In the genomic region with DNA sequence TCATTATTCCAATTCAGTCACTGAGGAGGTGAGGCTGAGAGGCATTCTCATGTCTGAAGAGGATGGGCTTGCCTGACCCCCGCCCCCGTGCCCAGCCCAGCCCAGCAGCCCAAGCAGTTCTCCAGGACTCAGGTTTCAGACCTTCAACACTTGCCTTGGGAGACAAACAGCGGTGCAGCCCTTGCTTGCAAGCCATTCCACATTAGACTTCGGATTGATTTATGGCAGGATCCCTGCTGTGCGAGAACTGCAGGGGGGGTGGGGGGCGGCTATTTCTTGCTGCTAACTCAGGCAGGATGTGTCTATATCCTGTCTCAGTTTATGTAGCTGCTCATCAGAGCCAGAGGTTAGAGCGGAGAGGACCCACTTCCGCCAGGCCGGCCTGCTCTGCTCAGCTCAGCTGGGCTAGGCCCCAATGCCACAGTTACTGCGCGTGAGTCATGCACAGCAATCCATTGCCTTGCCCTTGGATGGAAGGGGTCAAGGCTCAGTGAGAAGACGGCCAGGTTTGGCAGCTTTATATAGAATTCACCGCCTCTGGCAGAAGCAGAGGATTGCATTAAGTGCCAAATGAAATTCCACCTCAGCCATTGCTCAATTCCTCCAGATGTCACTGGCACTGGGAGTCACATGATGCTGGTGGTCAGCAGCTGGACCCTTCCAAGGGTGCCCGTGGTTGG, we compare ENCODE assay signal across 8 cellular contexts.
A peak's percentile ranks its signal among the peaks of the same experiment; 100 is the strongest.
DNase-seq lines count a peak whose midpoint lies in the region; ATAC-seq lines count a peak whose summit lies in the region.

No MANE protein-coding gene starts in this region.

- peaks cover 82% of the 10 kb centered on the region for H3K4me1 Mint-ChIP-seq in dendritic cell treated with granulocyte-macrophage colony-stimulating factor and Interleukin-4, amounts not matched to agents 40 ng/mL and 50 ng/mL, for 4 days (ENCODE audit: low read depth)

- peak overlapping the region; percentile 6 for H3K4me3 Mint-ChIP-seq in dendritic cell treated with granulocyte-macrophage colony-stimulating factor and Interleukin-4, amounts not matched to agents 40 ng/mL and 50 ng/mL, for 4 days

- intact Hi-C loops in dendritic cell treated with granulocyte-macrophage colony-stimulating factor and Interleukin-4, amounts not matched to agents 40 ng/mL and 50 ng/mL, for 4 days (cut with micrococcal nuclease) = loop anchor here (5.0 kb wide), 1 partner anchor 120 kb away; no protein-coding TSS in a partner anchor

- no peaks in the 10 kb centered on the region for H3K36me3 Mint-ChIP-seq in dendritic cell treated with granulocyte-macrophage colony-stimulating factor and Interleukin-4, amounts not matched to agents 40 ng/mL and 50 ng/mL, for 4 days (ENCODE audit: low read depth)

- in situ Hi-C loops in KBM-7 (cut with MboI; ENCODE audit: low pct_unique_long_range_greater_than_20kb, low sequenced_read_pairs) = no loop called here

- no peaks in the 10 kb centered on the region for H3K9me3 Mint-ChIP-seq in dendritic cell treated with granulocyte-macrophage colony-stimulating factor and Interleukin-4, amounts not matched to agents 40 ng/mL and 50 ng/mL, for 4 days

- ATAC-seq in GM21825 (IDR thresholded peaks at IDR 0.05; ENCODE audit: unreplicated experiment) = peak; percentile 69

- peak overlapping the region; percentile 73 for H3K27ac Mint-ChIP-seq in dendritic cell treated with granulocyte-macrophage colony-stimulating factor and Interleukin-4, amounts not matched to agents 40 ng/mL and 50 ng/mL, for 4 days

- peaks cover 5% of the 10 kb centered on the region for H3K27me3 Mint-ChIP-seq in dendritic cell treated with granulocyte-macrophage colony-stimulating factor and Interleukin-4, amounts not matched to agents 40 ng/mL and 50 ng/mL, for 4 days

- DNase-seq in ELR (ENCODE audit: low read depth) = peak; percentile 98
- DNase-seq in KBM-7 = peak; percentile 92
- DNase-seq in activated CD4-positive, alpha-beta T cell treated with anti-CD3 and anti-CD28 coated beads for 4 hours = peak; percentile 47 to 58
- DNase-seq in medulla oblongata (ENCODE audit: extremely low spot score) = peak; percentile 53
- peak; percentile 41 to 48 for DNase-seq in stimulated activated CD8-positive, alpha-beta memory T cell treated with anti-CD3 and anti-CD28 coated beads, Interleukin-2, amount 100 ng/mL, for 1 hour (ENCODE audit: low read depth in 2 of 2)
- DNase-seq in NCI-H69 (lab: John Stamatoyannopoulos, UW) = no peak
